Comparison of ENCODE assay signal across 26 cellular contexts in genomic region chr1:29525941-29526340, GRCh38.
"Had no signal": no experiment of that assay in that cellular context is flagged by ENCODE, and none has a peak within 500 bp of the region (broad histone marks: within the 10 kb centered on the region; RNA-seq: fewer than 3 reads in every experiment).

No MANE protein-coding gene starts in this region.

- H3K4me1 ChIP-seq: esophagus muscularis mucosa, heart right ventricle, left lung, lower lobe of right lung, parathyroid adenoma, psoas muscle, uterus had no signal

- H3K4me1 Mint-ChIP-seq: activated CD4-positive, alpha-beta T cell treated with anti-CD3 and anti-CD28 coated beads for 36 hours had no signal

- H3K9ac ChIP-seq: parathyroid adenoma had no signal

- H3K4me3 Mint-ChIP-seq: activated CD4-positive, alpha-beta T cell treated with anti-CD3 and anti-CD28 coated beads for 36 hours; activated T-cell treated with anti-CD3 and anti-CD28 coated beads, Interleukin-2, amount 50 U/mL, for 24 hours; dendritic cell treated with granulocyte-macrophage colony-stimulating factor and Interleukin-4, amounts not matched to agents 40 ng/mL and 50 ng/mL, for 4 days; nephron had no signal

- H3K79me2 ChIP-seq: parathyroid adenoma had no signal

- ATAC-seq: activated CD4-positive, alpha-beta T cell treated with anti-CD3 and anti-CD28 coated beads for 36 hours; heart right ventricle; left lung; lower lobe of right lung; psoas muscle had no signal

- DNase-seq: activated CD4-positive, alpha-beta T cell treated with anti-CD3 and anti-CD28 coated beads for 36 hours; activated CD4-positive, CD25-positive, alpha-beta regulatory T cell; activated CD8-positive, alpha-beta memory T cell treated with anti-CD3 and anti-CD28 coated beads for 24 hours; activated gamma-delta T cell treated with Interleukin-2 at 50 U/mL for 16 hours; activated naive CD4-positive, alpha-beta T cell treated with anti-CD3 and anti-CD28 coated beads, Interleukin-2, amount 50 U/mL, for 16 hours; activated T-cell treated with anti-CD3 and anti-CD28 coated beads, Interleukin-2, amount 50 U/mL, for 24 hours; amniotic stem cell; brain microvascular endothelial cell; effector CD4-positive, alpha-beta T cell; foreskin melanocyte; heart right ventricle; kidney glomerular epithelial cell; left lung; lower lobe of right lung; mesenchymal stem cell; nucleus accumbens; psoas muscle; stimulated activated naive CD4-positive, alpha-beta T cell; trophoblast cell; uterus had no signal

- H3K4me3 ChIP-seq: esophagus muscularis mucosa, heart right ventricle, left lung, lower lobe of right lung, psoas muscle, thoracic aorta, uterus had no signal

- H3K36me3 ChIP-seq: brain microvascular endothelial cell, esophagus muscularis mucosa, heart right ventricle, left lung, lower lobe of right lung, thoracic aorta, uterus had no signal

- H3K27ac Mint-ChIP-seq: activated CD4-positive, alpha-beta T cell treated with anti-CD3 and anti-CD28 coated beads for 36 hours; activated T-cell treated with anti-CD3 and anti-CD28 coated beads, Interleukin-2, amount 50 U/mL, for 24 hours; dendritic cell treated with granulocyte-macrophage colony-stimulating factor and Interleukin-4, amounts not matched to agents 40 ng/mL and 50 ng/mL, for 4 days had no signal

- FAIRE-seq: astrocyte had no signal

- H2AFZ ChIP-seq: parathyroid adenoma had no signal

- H3K27me3 ChIP-seq: brain microvascular endothelial cell, uterus had no signal

- H3K9me3 ChIP-seq: thoracic aorta had no signal

- H3K27ac ChIP-seq: brain microvascular endothelial cell, esophagus muscularis mucosa, heart right ventricle, left lung, lower lobe of right lung, parathyroid adenoma, psoas muscle, thoracic aorta, uterus had no signal
